ENCODE assay signal across 9 cellular contexts in genomic region chr3:23953523-23953922, GRCh38.
"Had no signal": no experiment of that assay in that cellular context is flagged by ENCODE, and none has a peak within 500 bp of the region (broad histone marks: within the 10 kb centered on the region; RNA-seq: fewer than 3 reads in every experiment).

No MANE protein-coding gene starts in this region.

- ATAC-seq: stimulated activated effector memory CD8-positive, alpha-beta T cell treated with anti-CD3 and anti-CD28 coated beads, Interleukin-12 subunit alpha, Interleukin-12 subunit beta, amount 100 ng/mL, for 72 hours had no signal

- H3K27ac Mint-ChIP-seq: T-helper 1 cell treated with Interleukin-12 subunit alpha and Interleukin-12 subunit beta and Interleukin-4 antibody, amounts not matched to agents 30 μg/mL and 1 μg/mL, for 36 hours had no signal

- H3K27ac ChIP-seq: hepatocyte had no signal

- DNase-seq: activated CD4-positive, alpha-beta T cell treated with anti-CD3 and anti-CD28 coated beads, Interleukin-2, amount 50 U/mL, for 4 hours; activated gamma-delta T cell treated with Interleukin-2 at 50 U/mL for 16 hours; activated T-cell treated with anti-CD3 and anti-CD28 coated beads, Interleukin-2, amount 50 U/mL, for 48 hours; kidney glomerular epithelial cell; trophoblast cell had no signal

- H3K4me3 ChIP-seq: hepatocyte, smooth muscle cell had no signal

- H3K4me3 Mint-ChIP-seq: T-helper 1 cell treated with Interleukin-12 subunit alpha and Interleukin-12 subunit beta and Interleukin-4 antibody, amounts not matched to agents 30 μg/mL and 1 μg/mL, for 36 hours had no signal

- H3K27me3 ChIP-seq: hepatocyte had no signal

- H3K9me3 Mint-ChIP-seq: stimulated activated effector memory CD8-positive, alpha-beta T cell treated with anti-CD3 and anti-CD28 coated beads, Interleukin-12 subunit alpha, Interleukin-12 subunit beta, amount 100 ng/mL, for 72 hours; T-helper 1 cell treated with Interleukin-12 subunit alpha and Interleukin-12 subunit beta and Interleukin-4 antibody, amounts not matched to agents 30 μg/mL and 1 μg/mL, for 36 hours had no signal
